Comparison of ENCODE assay signal across 7 cellular contexts in the genomic region with DNA sequence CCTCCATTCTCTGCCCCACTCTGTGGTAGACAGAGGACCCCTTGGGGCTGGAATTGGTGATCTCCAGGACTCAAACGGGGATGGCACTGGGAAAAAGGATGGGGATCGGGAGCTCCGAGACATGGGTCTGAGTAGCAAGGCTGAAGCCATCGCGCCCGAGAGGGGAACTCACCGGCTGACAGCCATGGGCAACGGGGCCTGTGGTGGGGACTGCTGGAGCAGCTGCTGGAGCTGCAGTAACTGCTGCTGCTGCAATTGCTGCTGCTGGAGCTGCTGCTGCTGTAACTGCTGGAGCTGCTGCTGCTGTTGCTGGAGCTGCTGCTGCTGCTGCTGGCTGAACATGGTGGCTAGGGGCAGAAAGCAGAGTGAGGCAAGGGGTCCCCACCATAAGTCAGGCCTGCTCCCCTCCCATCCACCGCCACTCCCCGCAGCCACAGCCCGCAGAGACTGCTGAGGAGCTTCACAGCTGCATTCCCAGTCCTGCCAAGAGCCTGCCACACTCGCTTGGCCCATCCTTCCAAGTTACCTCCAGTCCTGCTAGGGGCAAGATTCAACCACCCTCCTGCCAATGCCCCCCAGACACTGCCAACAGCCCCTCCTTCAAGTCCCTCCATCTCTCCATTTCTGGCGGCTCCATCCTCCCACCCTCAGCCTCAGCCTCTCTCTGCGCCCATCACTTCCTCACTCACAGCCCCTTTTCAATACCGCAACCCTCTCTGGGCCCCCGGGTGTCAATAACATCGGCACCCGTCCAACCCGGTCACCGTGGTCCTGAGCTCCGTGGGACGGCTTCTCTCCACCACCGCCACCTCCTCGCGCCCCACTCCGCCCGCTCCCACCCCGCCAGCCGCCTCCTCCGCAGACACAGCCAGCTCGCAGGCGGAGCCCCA. TPM values are rescaled to one million over a fixed set of nuclear protein-coding genes. Genes with fewer than 3 reads are reported as not detected.
DNase-seq lines count a peak whose midpoint lies in the region; ATAC-seq and TF ChIP-seq lines count a peak whose summit lies in the region.
"Had no signal": no experiment of that assay in that cellular context is flagged by ENCODE, and none has a peak within 500 bp of the region (broad histone marks: within the 10 kb centered on the region; RNA-seq: fewer than 3 reads in every experiment).

No MANE protein-coding gene starts in this region.

- H3K27ac Mint-ChIP-seq in CD8-positive, alpha-beta T cell, result peak overlapping the region; percentile 92

- H3K4me1 ChIP-seq in CD8-positive, alpha-beta T cell (ENCODE audit: insufficient read depth, low read length), result peaks cover 16% of the 10 kb centered on the region
- H3K4me1 ChIP-seq in neuron (ENCODE audit: insufficient read depth, low read length), result peaks cover 15% of the 10 kb centered on the region

- peak overlapping the region; percentile 90 for H2AFZ ChIP-seq in neuron (ENCODE audit: low read depth, low read length)

- H3K36me3 ChIP-seq in CD8-positive, alpha-beta T cell (ENCODE audit: insufficient read depth, low read length), result peaks cover 11% of the 10 kb centered on the region
- peaks cover 33% of the 10 kb centered on the region for H3K36me3 ChIP-seq in neuron (ENCODE audit: insufficient read depth, low read length)

- peak overlapping the region; percentile 78 for H3K4me3 ChIP-seq in CD8-positive, alpha-beta T cell (ENCODE audit: low read depth, low read length)
- H3K4me3 ChIP-seq in cardiac fibroblast (replicated peaks in 1 of 2; ENCODE audit: low read depth in 2 of 2, low read length in 2 of 2), result peak overlapping the region; percentile 76 to 83
- H3K4me3 ChIP-seq in neuron (ENCODE audit: low read length), result peak overlapping the region; percentile 96

- H3K27me3 Mint-ChIP-seq in CD8-positive, alpha-beta T cell (ENCODE audit: low read depth), result no peaks in the 10 kb centered on the region

- TF ChIP-seq CTCF in CD8-positive, alpha-beta T cell (IDR thresholded peaks at IDR 0.05), result no peak
- no peak for TF ChIP-seq CTCF in cardiac fibroblast (IDR thresholded peaks at IDR 0.05; ENCODE audit: low read depth, low read length)

- CTCF ChIA-PET in CD8-positive, alpha-beta T cell (lab: Charles Lee), result interaction anchor here (0.8 to 2.3 kb wide), 7 partner anchors 11 to 150 kb away, joined by 3 to 6 read pairs (median 4); no protein-coding TSS in a partner anchor

- peak; percentile 41 for ATAC-seq in CD8-positive, alpha-beta T cell
- ATAC-seq in HG03066 (IDR thresholded peaks at IDR 0.05; ENCODE audit: low read depth, unreplicated experiment), result peak; percentile 17

- POLR2A ChIA-PET in CD8-positive, alpha-beta T cell (lab: Charles Lee), result interaction anchor here (0.5 to 2.7 kb wide), 6 partner anchors 9 to 1855 kb away, joined by 3 to 12 read pairs (median 6); partner anchors contain the start of gene BBLN

- H3K27ac ChIP-seq in CD8-positive, alpha-beta T cell (ENCODE audit: low read depth, low read length), result peak overlapping the region; percentile 68

- intact Hi-C loops in CD8-positive, alpha-beta T cell (cut with DNase I, micrococcal nuclease), result loop anchor here (1.0 to 5.0 kb wide), 8 partner anchors 28 to 232 kb away; partner anchors contain the start of genes BBLN (in 2 of the 2), COQ4 (in 2 of the 2), GOLGA2 (in 2 of the 2) and SWI5 (in 2 of the 2)

- no peaks in the 10 kb centered on the region for H3K9me3 Mint-ChIP-seq in CD8-positive, alpha-beta T cell

- no peaks in the 10 kb centered on the region for H3K27me3 ChIP-seq in CD8-positive, alpha-beta T cell (ENCODE audit: insufficient read depth, low read length)
- H3K27me3 ChIP-seq in neuron (ENCODE audit: insufficient read depth, low read length), result no peaks in the 10 kb centered on the region

- peak in 2 of 7 experiments; percentile 27 to 52 for DNase-seq in CD8-positive, alpha-beta T cell
- peak in 1 of 2 donors; percentile 6 for DNase-seq in cardiac fibroblast (ENCODE audit: low read depth in 2 of 2)
- DNase-seq in NCI-H2171 (lab: John Stamatoyannopoulos, UW), result no peak
- DNase-seq in NCI-H128 (lab: John Stamatoyannopoulos, UW; ENCODE audit: unreplicated experiment), result no peak

- H3K9me3 ChIP-seq in CD8-positive, alpha-beta T cell (ENCODE audit: low read length), result no peaks in the 10 kb centered on the region
- H3K9me3 ChIP-seq in neuron (ENCODE audit: low read length), result no peaks in the 10 kb centered on the region

- peaks cover 37% of the 10 kb centered on the region for H3K4me1 Mint-ChIP-seq in CD8-positive, alpha-beta T cell (ENCODE audit: low read depth)

- H3K36me3 Mint-ChIP-seq in CD8-positive, alpha-beta T cell, result peaks cover 35% of the 10 kb centered on the region

- H3K4me3 Mint-ChIP-seq in CD8-positive, alpha-beta T cell, result peak overlapping the region; percentile 94

RNA-seq across cellular contexts. Expression of gene CIZ1, which starts 0.6 kb away (rescaled TPM):
- 100 to 1,000 TPM; 109 to 116 TPM for total RNA-seq in CD8-positive, alpha-beta T cell

RNA-seq across cellular contexts. Expression of gene DNM1, which starts 12.4 kb away (rescaled TPM):
- total RNA-seq in CD8-positive, alpha-beta T cell, result 1 to 10 TPM; 1.4 to 1.5 TPM

RNA-seq across cellular contexts. Expression of gene BBLN, which starts 30.7 kb away (rescaled TPM):
- total RNA-seq in CD8-positive, alpha-beta T cell, result 10 to 100 TPM; 56.6 to 67.4 TPM

RNA-seq across cellular contexts. Expression of gene LCN2, which starts 41.5 kb away (rescaled TPM):
- not detected for total RNA-seq in CD8-positive, alpha-beta T cell
- total RNA-seq: RPMI7951 had no signal
